In genomic region chr1:154877370-154877974, GRCh38 we compare ENCODE assay signal across 1 cellular context.
TF ChIP-seq lines count a peak whose summit lies in the region.

No MANE protein-coding gene starts in this region.

TF ChIP-seq in SK-N-SH treated with all-trans-retinoic acid at 6 μM for 48 hours, 23 proteins besides CTCF, POLR2A, EP300 and RAD21 (continued from another document):
- TF ChIP-seq TCF4 (CRISPR knock-in tag; IDR thresholded peaks at IDR 0.05; ENCODE audit: borderline replicate concordance) (no peak), POU6F1 (CRISPR knock-in tag; IDR thresholded peaks at IDR 0.05; ENCODE audit: borderline replicate concordance, low read depth) (no peak), ESRRG (CRISPR knock-in tag; IDR thresholded peaks at IDR 0.05) (no peak), CSDC2 (CRISPR knock-in tag; IDR thresholded peaks at IDR 0.05) (no peak)
TF ChIP-seq in SK-N-SH treated with all-trans-retinoic acid at 6 μM for 48 hours: peak in this region for 0.
